ENCODE assay signal across 28 cellular contexts in genomic region chr3:159131376-159131775, GRCh38.
"Had no signal": no experiment of that assay in that cellular context is flagged by ENCODE, and none has a peak within 500 bp of the region (broad histone marks: within the 10 kb centered on the region; RNA-seq: fewer than 3 reads in every experiment).

No MANE protein-coding gene starts in this region.

- H3K4me3 ChIP-seq: colonic mucosa, esophagus muscularis mucosa, lower lobe of right lung, mucosa of descending colon, neural progenitor cell, right lobe of liver, smooth muscle cell, suprapubic skin, transverse colon, vagina had no signal

- H3K36me3 Mint-ChIP-seq: immature natural killer cell; memory B cell; mesothelial cell of epicardium; naive thymus-derived CD4-positive, alpha-beta T cell; neural progenitor cell had no signal

- H3K9ac ChIP-seq: neural progenitor cell, parathyroid adenoma had no signal

- H3K27me3 Mint-ChIP-seq: dendritic cell treated with granulocyte-macrophage colony-stimulating factor and Interleukin-4, amounts not matched to agents 40 ng/mL and 50 ng/mL, for 4 days; stimulated activated naive CD8-positive, alpha-beta T cell treated with anti-CD3 and anti-CD28 coated beads, Interleukin-15, amount 100 ng/mL, for 72 hours had no signal

- H3K27ac Mint-ChIP-seq: dendritic cell treated with granulocyte-macrophage colony-stimulating factor and Interleukin-4, amounts not matched to agents 40 ng/mL and 50 ng/mL, for 4 days; endodermal cell; immature natural killer cell; memory B cell; mesothelial cell of epicardium; naive thymus-derived CD4-positive, alpha-beta T cell; nephron; neural progenitor cell; progenitor cell of endocrine pancreas had no signal

- H3K27ac ChIP-seq: colonic mucosa, esophagus muscularis mucosa, lower lobe of right lung, neural progenitor cell, parathyroid adenoma, right lobe of liver, suprapubic skin, transverse colon, vagina had no signal

- H3K4me2 ChIP-seq: neural progenitor cell, smooth muscle cell had no signal

- H3K4me3 Mint-ChIP-seq: dendritic cell treated with granulocyte-macrophage colony-stimulating factor and Interleukin-4, amounts not matched to agents 40 ng/mL and 50 ng/mL, for 4 days; endodermal cell; immature natural killer cell; memory B cell; mesothelial cell of epicardium; naive thymus-derived CD4-positive, alpha-beta T cell; nephron; neural progenitor cell; stimulated activated naive CD8-positive, alpha-beta T cell treated with anti-CD3 and anti-CD28 coated beads, Interleukin-15, amount 100 ng/mL, for 72 hours had no signal

- H3K36me3 ChIP-seq: colonic mucosa, esophagus muscularis mucosa, lower lobe of right lung, neural progenitor cell, right lobe of liver, suprapubic skin, transverse colon, vagina had no signal

- H2AFZ ChIP-seq: neural progenitor cell, parathyroid adenoma had no signal

- H3K79me2 ChIP-seq: parathyroid adenoma had no signal

- H3K9me3 Mint-ChIP-seq: endodermal cell, mesothelial cell of epicardium, nephron, neural progenitor cell had no signal

- H3K4me1 ChIP-seq: colonic mucosa, esophagus muscularis mucosa, lower lobe of right lung, neural progenitor cell, parathyroid adenoma, suprapubic skin, transverse colon, vagina had no signal

- H3K9me3 ChIP-seq: colonic mucosa, esophagus muscularis mucosa, lower lobe of right lung, mucosa of descending colon, right lobe of liver, suprapubic skin, transverse colon, vagina had no signal

- DNase-seq: colonic mucosa; effector CD8-positive, alpha-beta T cell; endodermal cell; hypothalamus; immature natural killer cell; left ventricle myocardium superior; lower lobe of right lung; mucosa of descending colon; naive thymus-derived CD4-positive, alpha-beta T cell; right lobe of liver; stimulated activated CD4-positive, alpha-beta T cell treated with anti-CD3 and anti-CD28 coated beads, Interleukin-12 subunit alpha, Interleukin-12 subunit beta, amount 100 ng/mL, for 4 hours; stimulated activated CD4-positive, alpha-beta T cell treated with anti-CD3 and anti-CD28 coated beads, Interleukin-1b, Interleukin-23, amount 100 ng/mL, for 48 hours; stimulated activated CD4-positive, alpha-beta T cell treated with anti-CD3 and anti-CD28 coated beads, Interleukin-4, amount 100 ng/mL, for 1 hour; stimulated activated CD8-positive, alpha-beta memory T cell treated with anti-CD3 and anti-CD28 coated beads, Interleukin-4, amount 100 ng/mL, for 48 hours; stimulated activated naive CD4-positive, alpha-beta T cell; stimulated activated naive CD8-positive, alpha-beta T cell treated with anti-CD3 and anti-CD28 coated beads, Interleukin-15, amount 100 ng/mL, for 72 hours; transverse colon had no signal

- H3K4me1 Mint-ChIP-seq: immature natural killer cell; memory B cell; mesothelial cell of epicardium; naive thymus-derived CD4-positive, alpha-beta T cell; nephron; stimulated activated naive CD8-positive, alpha-beta T cell treated with anti-CD3 and anti-CD28 coated beads, Interleukin-15, amount 100 ng/mL, for 72 hours had no signal

- H3K27me3 ChIP-seq: colonic mucosa, esophagus muscularis mucosa, neural progenitor cell, right lobe of liver, suprapubic skin, transverse colon, vagina had no signal
